Comparison of ENCODE assay signal across 18 cellular contexts in the genomic region with DNA sequence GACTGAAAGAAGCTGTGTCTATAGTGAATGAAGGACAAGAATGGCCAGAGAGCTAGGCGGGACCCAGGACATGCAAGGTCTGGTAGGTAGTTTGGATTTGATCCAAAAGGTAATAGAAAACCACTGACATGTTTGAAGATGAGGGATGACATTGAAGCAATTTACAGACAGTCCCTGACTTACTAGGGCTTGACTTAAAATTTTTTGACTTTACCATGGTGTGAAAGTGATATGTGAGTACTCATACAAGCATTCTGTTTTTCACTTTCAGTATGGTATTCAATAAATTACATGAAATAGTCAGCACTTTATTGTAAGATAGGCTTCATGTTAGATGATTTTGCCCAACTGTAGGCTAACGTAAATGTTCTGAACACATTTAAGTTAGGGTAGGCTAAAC.
"Had no signal": no experiment of that assay in that cellular context is flagged by ENCODE, and none has a peak within 500 bp of the region (broad histone marks: within the 10 kb centered on the region; RNA-seq: fewer than 3 reads in every experiment).

No MANE protein-coding gene starts in this region.

- H3K27me3 ChIP-seq: brain microvascular endothelial cell, gastroesophageal sphincter, left lung, testis, upper lobe of right lung had no signal

- H3K27ac Mint-ChIP-seq: activated naive CD4-positive, alpha-beta T cell treated with anti-CD3 and anti-CD28 coated beads, Interleukin-2, amount 50 U/mL, for 24 hours; dendritic cell treated with granulocyte-macrophage colony-stimulating factor and Interleukin-4, amounts not matched to agents 40 ng/mL and 50 ng/mL, for 4 days; nephron; progenitor cell of endocrine pancreas; stimulated activated naive B cell treated with anti-CD40 and anti-IgM and Interleukin-4, amounts not matched to agents 10 μg/mL and 1 μg/mL and 100 μg/mL, for 72 hours had no signal

- DNase-seq: activated CD4-positive, alpha-beta T cell treated with anti-CD3 and anti-CD28 coated beads for 1 hour; brain microvascular endothelial cell; cerebellar nuclear complex; effector memory CD8-positive, alpha-beta T cell; left lung; occipital lobe; right cardiac atrium; stimulated activated naive B cell treated with anti-CD40 and anti-IgM and Interleukin-4, amounts not matched to agents 10 μg/mL and 1 μg/mL and 100 μg/mL, for 72 hours; SW 1271; testis; upper lobe of right lung had no signal

- H3K4me1 ChIP-seq: testis had no signal

- H3K9me3 ChIP-seq: gastroesophageal sphincter, testis, upper lobe of right lung had no signal

- H3K4me3 Mint-ChIP-seq: activated naive CD4-positive, alpha-beta T cell treated with anti-CD3 and anti-CD28 coated beads, Interleukin-2, amount 50 U/mL, for 24 hours; dendritic cell treated with granulocyte-macrophage colony-stimulating factor and Interleukin-4, amounts not matched to agents 40 ng/mL and 50 ng/mL, for 4 days; effector memory CD8-positive, alpha-beta T cell; nephron; stimulated activated naive B cell treated with anti-CD40 and anti-IgM and Interleukin-4, amounts not matched to agents 10 μg/mL and 1 μg/mL and 100 μg/mL, for 72 hours had no signal

- ATAC-seq: effector memory CD8-positive, alpha-beta T cell; gastroesophageal sphincter; left lung; right cardiac atrium; stimulated activated naive B cell treated with anti-CD40 and anti-IgM and Interleukin-4, amounts not matched to agents 10 μg/mL and 1 μg/mL and 100 μg/mL, for 72 hours; upper lobe of right lung had no signal

- H3K27me3 Mint-ChIP-seq: activated naive CD4-positive, alpha-beta T cell treated with anti-CD3 and anti-CD28 coated beads, Interleukin-2, amount 50 U/mL, for 24 hours; dendritic cell treated with granulocyte-macrophage colony-stimulating factor and Interleukin-4, amounts not matched to agents 40 ng/mL and 50 ng/mL, for 4 days; effector memory CD8-positive, alpha-beta T cell; progenitor cell of endocrine pancreas; stimulated activated naive B cell treated with anti-CD40 and anti-IgM and Interleukin-4, amounts not matched to agents 10 μg/mL and 1 μg/mL and 100 μg/mL, for 72 hours had no signal

- H3K27ac ChIP-seq: brain microvascular endothelial cell, epithelial cell of prostate, gastroesophageal sphincter, left lung, testis, upper lobe of right lung had no signal

- H3K4me3 ChIP-seq: gastroesophageal sphincter, left lung, smooth muscle cell, testis, upper lobe of right lung had no signal
